Comparison of ENCODE assay signal across 3 cellular contexts in genomic region chr19:36121486-36122124, GRCh38.
TF ChIP-seq lines count a peak whose summit lies in the region.

No MANE protein-coding gene starts in this region.

TF ChIP-seq in SK-N-SH, 30 proteins besides CTCF, POLR2A, EP300 and RAD21:
- TF ChIP-seq ELF1 (IDR thresholded peaks at IDR 0.05), result no peak
- no peak for TF ChIP-seq FOXJ3 (CRISPR knock-in tag; IDR thresholded peaks at IDR 0.05)
- no peak for TF ChIP-seq RXRA (IDR thresholded peaks at IDR 0.05; ENCODE audit: borderline replicate concordance, low read depth)
- TF ChIP-seq TAF1 (IDR thresholded peaks at IDR 0.05; ENCODE audit: borderline replicate concordance, low read depth, low read length), result no peak
- no peak for TF ChIP-seq RFX5 (IDR thresholded peaks at IDR 0.05; ENCODE audit: low read length)
- TF ChIP-seq NFIC (IDR thresholded peaks at IDR 0.05; ENCODE audit: borderline replicate concordance), result no peak
- TF ChIP-seq CHD2 (IDR thresholded peaks at IDR 0.05; ENCODE audit: low read length, partially characterized antibody), result no peak
- TF ChIP-seq, protein P1, sequence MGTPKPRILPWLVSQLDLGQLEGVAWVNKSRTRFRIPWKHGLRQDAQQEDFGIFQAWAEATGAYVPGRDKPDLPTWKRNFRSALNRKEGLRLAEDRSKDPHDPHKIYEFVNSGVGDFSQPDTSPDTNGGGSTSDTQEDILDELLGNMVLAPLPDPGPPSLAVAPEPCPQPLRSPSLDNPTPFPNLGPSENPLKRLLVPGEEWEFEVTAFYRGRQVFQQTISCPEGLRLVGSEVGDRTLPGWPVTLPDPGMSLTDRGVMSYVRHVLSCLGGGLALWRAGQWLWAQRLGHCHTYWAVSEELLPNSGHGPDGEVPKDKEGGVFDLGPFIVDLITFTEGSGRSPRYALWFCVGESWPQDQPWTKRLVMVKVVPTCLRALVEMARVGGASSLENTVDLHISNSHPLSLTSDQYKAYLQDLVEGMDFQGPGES (IDR thresholded peaks at IDR 0.05; ENCODE audit: low read depth, low read length), result no peak
- TF ChIP-seq MEF2A (IDR thresholded peaks at IDR 0.05; ENCODE audit: borderline replicate concordance, low read depth), result no peak
- TF ChIP-seq, protein P2, sequence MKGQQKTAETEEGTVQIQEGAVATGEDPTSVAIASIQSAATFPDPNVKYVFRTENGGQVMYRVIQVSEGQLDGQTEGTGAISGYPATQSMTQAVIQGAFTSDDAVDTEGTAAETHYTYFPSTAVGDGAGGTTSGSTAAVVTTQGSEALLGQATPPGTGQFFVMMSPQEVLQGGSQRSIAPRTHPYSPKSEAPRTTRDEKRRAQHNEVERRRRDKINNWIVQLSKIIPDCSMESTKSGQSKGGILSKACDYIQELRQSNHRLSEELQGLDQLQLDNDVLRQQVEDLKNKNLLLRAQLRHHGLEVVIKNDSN (IDR thresholded peaks at IDR 0.05; ENCODE audit: borderline replicate concordance, low read depth), result no peak
- no peak for TF ChIP-seq TCF12 (IDR thresholded peaks at IDR 0.05)
- TF ChIP-seq EZH2phosphoT487 (IDR thresholded peaks at IDR 0.05; ENCODE audit: borderline replicate concordance, low read depth), result no peak
- TF ChIP-seq NRF1 (IDR thresholded peaks at IDR 0.05; ENCODE audit: low read depth, low read length), result no peak
- TF ChIP-seq SIN3A (IDR thresholded peaks at IDR 0.05; ENCODE audit: borderline replicate concordance, low read depth, low read length), result no peak
- no peak for TF ChIP-seq PBX3 (IDR thresholded peaks at IDR 0.05)
- TF ChIP-seq YY1 (IDR thresholded peaks at IDR 0.05; ENCODE audit: low read depth), result no peak
- no peak for TF ChIP-seq TEAD4 (IDR thresholded peaks at IDR 0.05; ENCODE audit: borderline replicate concordance, insufficient read depth)
- TF ChIP-seq GABPA (IDR thresholded peaks at IDR 0.05; ENCODE audit: low read depth), result no peak
- TF ChIP-seq, protein P3, sequence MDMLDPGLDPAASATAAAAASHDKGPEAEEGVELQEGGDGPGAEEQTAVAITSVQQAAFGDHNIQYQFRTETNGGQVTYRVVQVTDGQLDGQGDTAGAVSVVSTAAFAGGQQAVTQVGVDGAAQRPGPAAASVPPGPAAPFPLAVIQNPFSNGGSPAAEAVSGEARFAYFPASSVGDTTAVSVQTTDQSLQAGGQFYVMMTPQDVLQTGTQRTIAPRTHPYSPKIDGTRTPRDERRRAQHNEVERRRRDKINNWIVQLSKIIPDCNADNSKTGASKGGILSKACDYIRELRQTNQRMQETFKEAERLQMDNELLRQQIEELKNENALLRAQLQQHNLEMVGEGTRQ (IDR thresholded peaks at IDR 0.05; ENCODE audit: borderline replicate concordance, low read depth, low read length), result no peak
- TF ChIP-seq SMC3 (IDR thresholded peaks at IDR 0.05; ENCODE audit: low read depth, low read length), result no peak

TF ChIP-seq in SK-N-SH treated with all-trans-retinoic acid at 6 μM for 48 hours, 23 proteins besides CTCF, POLR2A, EP300 and RAD21:
- no peak for TF ChIP-seq ESRRG (CRISPR knock-in tag; IDR thresholded peaks at IDR 0.05)
- TF ChIP-seq TSHZ2 (CRISPR knock-in tag; IDR thresholded peaks at IDR 0.05), result no peak
- TF ChIP-seq ZFP3 (CRISPR knock-in tag; IDR thresholded peaks at IDR 0.05), result no peak
- TF ChIP-seq OSR1 (CRISPR knock-in tag; IDR thresholded peaks at IDR 0.05), result no peak
- no peak for TF ChIP-seq BACH2 (CRISPR knock-in tag; IDR thresholded peaks at IDR 0.05; ENCODE audit: borderline replicate concordance)
- no peak for TF ChIP-seq ZNF70 (CRISPR knock-in tag; IDR thresholded peaks at IDR 0.05)
- TF ChIP-seq, protein P4, sequence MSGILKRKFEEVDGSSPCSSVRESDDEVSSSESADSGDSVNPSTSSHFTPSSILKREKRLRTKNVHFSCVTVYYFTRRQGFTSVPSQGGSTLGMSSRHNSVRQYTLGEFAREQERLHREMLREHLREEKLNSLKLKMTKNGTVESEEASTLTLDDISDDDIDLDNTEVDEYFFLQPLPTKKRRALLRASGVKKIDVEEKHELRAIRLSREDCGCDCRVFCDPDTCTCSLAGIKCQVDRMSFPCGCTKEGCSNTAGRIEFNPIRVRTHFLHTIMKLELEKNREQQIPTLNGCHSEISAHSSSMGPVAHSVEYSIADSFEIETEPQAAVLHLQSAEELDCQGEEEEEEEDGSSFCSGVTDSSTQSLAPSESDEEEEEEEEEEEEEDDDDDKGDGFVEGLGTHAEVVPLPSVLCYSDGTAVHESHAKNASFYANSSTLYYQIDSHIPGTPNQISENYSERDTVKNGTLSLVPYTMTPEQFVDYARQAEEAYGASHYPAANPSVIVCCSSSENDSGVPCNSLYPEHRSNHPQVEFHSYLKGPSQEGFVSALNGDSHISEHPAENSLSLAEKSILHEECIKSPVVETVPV (CRISPR knock-in tag; IDR thresholded peaks at IDR 0.05), result no peak
- TF ChIP-seq CREB5 (CRISPR knock-in tag; IDR thresholded peaks at IDR 0.05; ENCODE audit: low read depth), result no peak
- TF ChIP-seq GLIS3 (CRISPR knock-in tag; IDR thresholded peaks at IDR 0.05), result no peak
- TF ChIP-seq ZFP30 (CRISPR knock-in tag; IDR thresholded peaks at IDR 0.05), result no peak
- no peak for TF ChIP-seq ZNF8 (CRISPR knock-in tag; IDR thresholded peaks at IDR 0.05)
- no peak for TF ChIP-seq ISL1 (CRISPR knock-in tag; IDR thresholded peaks at IDR 0.05)
- TF ChIP-seq ZNF565 (CRISPR knock-in tag; conservative IDR thresholded peaks at IDR 0.05; ENCODE audit: low read depth), result no peak
- TF ChIP-seq TOX (CRISPR knock-in tag; IDR thresholded peaks at IDR 0.05; ENCODE audit: borderline replicate concordance), result no peak
- TF ChIP-seq PPARA (CRISPR knock-in tag; IDR thresholded peaks at IDR 0.05; ENCODE audit: borderline replicate concordance), result no peak

TF ChIP-seq in H1, 55 proteins besides CTCF, POLR2A, EP300 and RAD21:
- TF ChIP-seq POLR2AphosphoS5 (IDR thresholded peaks at IDR 0.05; ENCODE audit: low read depth, low read length) (no peak), SP1 (IDR thresholded peaks at IDR 0.05; ENCODE audit: low read depth, low read length) (no peak), SRF (IDR thresholded peaks at IDR 0.05; ENCODE audit: low read depth, low read length) (no peak), TAF1 (IDR thresholded peaks at IDR 0.05; ENCODE audit: low read depth, low read length) (no peak), FOSL1 (IDR thresholded peaks at IDR 0.05; ENCODE audit: insufficient read depth, low read depth, low read length) (no peak), SAP30 (IDR thresholded peaks at IDR 0.05; ENCODE audit: insufficient read depth, insufficient replicate concordance, low read length) (no peak), RXRA (IDR thresholded peaks at IDR 0.05; ENCODE audit: insufficient read depth, low read depth, low read length) (no peak), JUN (IDR thresholded peaks at IDR 0.05; ENCODE audit: low read depth, low read length) (no peak), EZH2 (IDR thresholded peaks at IDR 0.05; ENCODE audit: low read depth, low read length, severe bottlenecking) (no peak), KDM4A (IDR thresholded peaks at IDR 0.05; ENCODE audit: low read depth, low read length, severe bottlenecking) (no peak), RNF2 (IDR thresholded peaks at IDR 0.05; ENCODE audit: borderline replicate concordance, low read depth, low read length, missing control alignments, poor library complexity, severe bottlenecking) (no peak), GABPA (IDR thresholded peaks at IDR 0.05; ENCODE audit: borderline replicate concordance, insufficient read depth, low read length) (no peak), E2F6 (IDR thresholded peaks at IDR 0.05) (no peak), SIN3A (conservative IDR thresholded peaks at IDR 0.05 in 1 of 2, IDR thresholded peaks at IDR 0.05 in 1 of 2; ENCODE audit: low read depth in 1 of 2, low read length in 2 of 2) (no peak), SP2 (IDR thresholded peaks at IDR 0.05; ENCODE audit: low read length) (no peak), CTBP2 (IDR thresholded peaks at IDR 0.05; ENCODE audit: borderline replicate concordance, insufficient read depth, insufficient read length, low read length) (no peak), CEBPB (IDR thresholded peaks at IDR 0.05; ENCODE audit: low read depth, low read length) (no peak)
- TF ChIP-seq, protein P5, sequence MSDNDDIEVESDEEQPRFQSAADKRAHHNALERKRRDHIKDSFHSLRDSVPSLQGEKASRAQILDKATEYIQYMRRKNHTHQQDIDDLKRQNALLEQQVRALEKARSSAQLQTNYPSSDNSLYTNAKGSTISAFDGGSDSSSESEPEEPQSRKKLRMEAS (IDR thresholded peaks at IDR 0.05), result no peak
- TF ChIP-seq, protein P6, sequence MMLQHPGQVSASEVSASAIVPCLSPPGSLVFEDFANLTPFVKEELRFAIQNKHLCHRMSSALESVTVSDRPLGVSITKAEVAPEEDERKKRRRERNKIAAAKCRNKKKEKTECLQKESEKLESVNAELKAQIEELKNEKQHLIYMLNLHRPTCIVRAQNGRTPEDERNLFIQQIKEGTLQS (IDR thresholded peaks at IDR 0.05; ENCODE audit: insufficient read depth, low read depth, low read length), result no peak
